In genomic region chr16:6643083-6643686, GRCh38 we compare ENCODE assay signal across 9 cellular contexts.
A peak's percentile ranks its signal among the peaks of the same experiment; 100 is the strongest.
DNase-seq lines count a peak whose midpoint lies in the region; ATAC-seq and TF ChIP-seq lines count a peak whose summit lies in the region.
"Had no signal": no experiment of that assay in that cellular context is flagged by ENCODE, and none has a peak within 500 bp of the region (broad histone marks: within the 10 kb centered on the region; RNA-seq: fewer than 3 reads in every experiment).

No MANE protein-coding gene starts in this region.

- CTCF ChIA-PET in activated B cell treated with CpG ODN at 0.5 μM for 24 hours (lab: Charles Lee), result interaction anchor here (0.7 to 1.3 kb wide), 3 partner anchors 1403 to 1407 kb away, joined by 3 to 7 read pairs (median 3); no protein-coding TSS in a partner anchor

- WGBS in testis, 2 donors, result 11 to 17% methylated on average over 5 of the region's 5 CpGs

- no peak overlapping the region for H3K27ac Mint-ChIP-seq in activated B cell treated with CpG ODN at 0.5 μM for 24 hours
- no peak overlapping the region for H3K27ac Mint-ChIP-seq in endothelial cell (ENCODE audit: unreplicated experiment)
- H3K27ac Mint-ChIP-seq in naive B cell, result no peak overlapping the region
- H3K27ac Mint-ChIP-seq: immature natural killer cell had no signal

- no peak overlapping the region for H3K27ac ChIP-seq in cardiac muscle cell
- H3K27ac ChIP-seq in testis, result no peak overlapping the region

- TF ChIP-seq POLR2A in testis (IDR thresholded peaks at IDR 0.05), result no peak

- no peaks in the 10 kb centered on the region for H3K9me3 ChIP-seq in cardiac muscle cell (ENCODE audit: low read depth)
- H3K9me3 ChIP-seq in testis, result no peaks in the 10 kb centered on the region

- POLR2A ChIA-PET in activated B cell treated with CpG ODN at 0.5 μM for 24 hours (lab: Charles Lee), result no interaction called here

- intact Hi-C loops in Right ventricle myocardium inferior (cut with DNase I) (loop anchor here (10.0 kb wide), 2 partner anchors 888 to 1408 kb away; no protein-coding TSS in a partner anchor), activated B cell treated with CpG ODN at 0.5 μM for 24 hours (cut with micrococcal nuclease) (no loop called here), testis (cut with DNase I; ENCODE audit: low total_unique reads) (loop anchor here (10.0 kb wide), 1 partner anchor 1408 kb away; no protein-coding TSS in a partner anchor)

- H3K27me3 Mint-ChIP-seq in activated B cell treated with CpG ODN at 0.5 μM for 24 hours (peaks cover 6% of the 10 kb centered on the region), endothelial cell (ENCODE audit: unreplicated experiment) (no peaks in the 10 kb centered on the region), naive B cell (peaks cover 0 to 16% (median 6%) of the 10 kb centered on the region in 3 donors)

- H3K4me1 ChIP-seq in cardiac muscle cell (ENCODE audit: low read depth), result no peaks in the 10 kb centered on the region
- H3K4me1 ChIP-seq in testis, result no peaks in the 10 kb centered on the region

- H3K36me3 ChIP-seq in cardiac muscle cell (no peaks in the 10 kb centered on the region), testis (ENCODE audit: low read depth, missing control alignments) (no peaks in the 10 kb centered on the region)

- H3K4me3 Mint-ChIP-seq in activated B cell treated with CpG ODN at 0.5 μM for 24 hours (no peak overlapping the region), endothelial cell (ENCODE audit: unreplicated experiment) (no peak overlapping the region), naive B cell (no peak overlapping the region)
- H3K4me3 Mint-ChIP-seq: immature natural killer cell had no signal

- DNase-seq in cardiac muscle cell (ENCODE audit: low read depth in 1 of 2, low spot score in 1 of 2) (peak; percentile 48 to 58), Right ventricle myocardium inferior (ENCODE audit: missing footprints) (no peak), NCI-H1092 treated with DMSO at 0.1 percent for 48 hours (lab: John Stamatoyannopoulos, UW) (peak; percentile 22), activated B cell treated with CpG ODN at 0.5 μM for 24 hours (no peak), endothelial cell (ENCODE audit: low spot score) (peak; percentile 66), naive B cell (peak; percentile 4), testis (peak; percentile 78)

- H3K27me3 ChIP-seq in cardiac muscle cell (peaks cover 16% of the 10 kb centered on the region), testis (no peaks in the 10 kb centered on the region)

- H3K36me3 Mint-ChIP-seq in activated B cell treated with CpG ODN at 0.5 μM for 24 hours (ENCODE audit: low read depth) (no peaks in the 10 kb centered on the region), endothelial cell (ENCODE audit: low read depth, unreplicated experiment) (no peaks in the 10 kb centered on the region), naive B cell (no peaks in the 10 kb centered on the region)
- H3K36me3 Mint-ChIP-seq: immature natural killer cell had no signal

- ATAC-seq in Right ventricle myocardium inferior (no peak), activated B cell treated with CpG ODN at 0.5 μM for 24 hours (ENCODE audit: low read depth) (no peak), naive B cell (ENCODE audit: low read depth in 2 of 2) (no peak), GM21737 (IDR thresholded peaks at IDR 0.05; ENCODE audit: unreplicated experiment) (no peak)

- H3K9me3 Mint-ChIP-seq in activated B cell treated with CpG ODN at 0.5 μM for 24 hours, result no peaks in the 10 kb centered on the region
- H3K9me3 Mint-ChIP-seq in endothelial cell (ENCODE audit: unreplicated experiment), result no peaks in the 10 kb centered on the region
- no peaks in the 10 kb centered on the region for H3K9me3 Mint-ChIP-seq in naive B cell
- H3K9me3 Mint-ChIP-seq: immature natural killer cell had no signal

- H3K4me1 Mint-ChIP-seq in activated B cell treated with CpG ODN at 0.5 μM for 24 hours (peaks cover 2% of the 10 kb centered on the region), endothelial cell (ENCODE audit: unreplicated experiment) (no peaks in the 10 kb centered on the region), naive B cell (peaks cover 0 to 5% (median 0%) of the 10 kb centered on the region in 3 donors)
- H3K4me1 Mint-ChIP-seq: immature natural killer cell had no signal

- H3K4me3 ChIP-seq in cardiac muscle cell (no peak overlapping the region), testis (no peak overlapping the region)

- TF ChIP-seq CTCF in cardiac muscle cell (IDR thresholded peaks at IDR 0.05; ENCODE audit: low read depth, low read length) (peak; percentile 71), activated B cell treated with CpG ODN at 0.5 μM for 24 hours (IDR thresholded peaks at IDR 0.05) (peak; percentile 59), endothelial cell (IDR thresholded peaks at IDR 0.05; ENCODE audit: unreplicated experiment) (peak; percentile 96), testis (IDR thresholded peaks at IDR 0.05) (peak; percentile 76 to 98 (median 89))

Comparison
In these comparisons a context has a peak if more than half of its experiments do, and no peak if none do; other contexts are left out.
1. DNase-seq: peak in cardiac muscle cell (2 of 2), NCI-H1092 treated with DMSO at 0.1 percent for 48 hours (single experiment), endothelial cell (single experiment), naive B cell (single experiment) and testis (single experiment); none in Right ventricle myocardium inferior (single experiment) and activated B cell treated with CpG ODN at 0.5 μM for 24 hours (single experiment).
2. Peak in every context shown above with its lines, with median percentiles within 50 percentile points of each other: CTCF ChIP-seq.